Comparison of ENCODE assay signal across 8 cellular contexts in genomic region chr19:57280165-57280912, GRCh38. TPM values are rescaled to one million over a fixed set of nuclear protein-coding genes. Genes with fewer than 3 reads are reported as not detected.
DNase-seq lines count a peak whose midpoint lies in the region; ATAC-seq and TF ChIP-seq lines count a peak whose summit lies in the region.

TSS of gene ZNF460 (plus strand) at chr19:57280485. CDS start at chr19:57280807, 322 bp downstream.

- peak within 1 kb of the TSS; percentile 68 for H3K4me3 ChIP-seq in GM23338
- peak within 1 kb of the TSS; percentile 64 for H3K4me3 ChIP-seq in fibroblast of mammary gland (ENCODE audit: control insufficient read depth, low read depth, low read length)

- no peaks in the 10 kb centered on the region for H3K9me2 ChIP-seq in GM23338 (ENCODE audit: insufficient read depth)

- peaks cover 40% of the 10 kb centered on the region for H3K36me3 Mint-ChIP-seq in GM23338 (ENCODE audit: low read depth)
- H3K36me3 Mint-ChIP-seq in activated T-helper 1 cell treated with anti-CD3 and anti-CD28 coated beads, Interleukin-12 subunit alpha, Interleukin-12 subunit beta, Interleukin-2, Interleukin-4 antibody, amounts not matched to agents 30 ng/mL and 10 ng/mL and 1 ng/mL, durations not matched to agents 14 hours and 24 hours and 36 hours (ENCODE audit: low read depth), result peaks cover 30% of the 10 kb centered on the region
- peaks cover 5 to 40% (median 37%) of the 10 kb centered on the region in 3 donors for H3K36me3 Mint-ChIP-seq in naive thymus-derived CD8-positive, alpha-beta T cell

- peak; percentile 93 for ATAC-seq in GM23338
- peak; percentile 90 to 92 for ATAC-seq in naive thymus-derived CD8-positive, alpha-beta T cell

- TF ChIP-seq CTCF in GM23338 (conservative IDR thresholded peaks at IDR 0.05; ENCODE audit: low read depth in 2 of 2) (no peak), fibroblast of mammary gland (conservative IDR thresholded peaks at IDR 0.05; ENCODE audit: control insufficient read depth, insufficient read depth, low read depth, low read length) (no peak)

- H3K27me3 ChIP-seq in GM23338 (ENCODE audit: insufficient read depth), result no peaks in the 10 kb centered on the region

- POLR2A ChIA-PET in naive thymus-derived CD8-positive, alpha-beta T cell (lab: Charles Lee), result interaction anchor here (1.1 to 1.8 kb wide), 2 partner anchors 40 to 71 kb away, joined by 5 to 11 read pairs; partner anchors contain the start of genes ZNF304 and ZNF805

- peaks cover 49% of the 10 kb centered on the region for H3K79me2 ChIP-seq in GM23338 (replicated peaks; ENCODE audit: insufficient read depth)

- H3K4me1 Mint-ChIP-seq in GM23338, result peaks cover 11% of the 10 kb centered on the region
- H3K4me1 Mint-ChIP-seq in activated T-helper 1 cell treated with anti-CD3 and anti-CD28 coated beads, Interleukin-12 subunit alpha, Interleukin-12 subunit beta, Interleukin-2, Interleukin-4 antibody, amounts not matched to agents 30 ng/mL and 10 ng/mL and 1 ng/mL, durations not matched to agents 14 hours and 24 hours and 36 hours (ENCODE audit: low read depth), result peaks cover 29% of the 10 kb centered on the region
- peaks cover 20 to 39% (median 32%) of the 10 kb centered on the region in 4 donors for H3K4me1 Mint-ChIP-seq in naive thymus-derived CD8-positive, alpha-beta T cell

- DNase-seq in Daoy (ENCODE audit: low read depth), result peak; percentile 98
- DNase-seq in GM23338 (ENCODE audit: low spot score), result peak; percentile 99
- DNase-seq in Kasumi-1 (lab: John Stamatoyannopoulos, UW), result peak; percentile 95 to 96
- DNase-seq in RKO (ENCODE audit: low spot score), result peak; percentile 97
- DNase-seq in activated T-helper 1 cell treated with anti-CD3 and anti-CD28 coated beads, Interleukin-12 subunit alpha, Interleukin-12 subunit beta, Interleukin-2, Interleukin-4 antibody, amounts not matched to agents 30 ng/mL and 10 ng/mL and 1 ng/mL, durations not matched to agents 14 hours and 24 hours and 36 hours (ENCODE audit: low spot score), result peak; percentile 95
- peak; percentile 97 for DNase-seq in fibroblast of mammary gland (ENCODE audit: low read depth)
- peak; percentile 92 to 99 (median 96) for DNase-seq in naive thymus-derived CD8-positive, alpha-beta T cell
- peak; percentile 90 to 96 (median 94) for DNase-seq in stimulated activated naive CD4-positive, alpha-beta T cell (lab: John Stamatoyannopoulos, UW)

- H4K20me1 ChIP-seq in GM23338 (replicated peaks; ENCODE audit: insufficient read depth), result peaks cover 30% of the 10 kb centered on the region

- H3K9me3 Mint-ChIP-seq in GM23338, result no peaks in the 10 kb centered on the region; the same call in 2 of the 3 replicates
- H3K9me3 Mint-ChIP-seq in activated T-helper 1 cell treated with anti-CD3 and anti-CD28 coated beads, Interleukin-12 subunit alpha, Interleukin-12 subunit beta, Interleukin-2, Interleukin-4 antibody, amounts not matched to agents 30 ng/mL and 10 ng/mL and 1 ng/mL, durations not matched to agents 14 hours and 24 hours and 36 hours, result peaks cover 10% of the 10 kb centered on the region
- peaks cover 0 to 9% (median 0%) of the 10 kb centered on the region in 9 donors for H3K9me3 Mint-ChIP-seq in naive thymus-derived CD8-positive, alpha-beta T cell

- peak within 1 kb of the TSS; percentile 99 for H3K27ac ChIP-seq in GM23338 (ENCODE audit: low read depth)

- peak within 1 kb of the TSS; percentile 100 for H3K4me2 ChIP-seq in GM23338

- H3K36me3 ChIP-seq in GM23338 (ENCODE audit: insufficient read depth), result peaks cover 11% of the 10 kb centered on the region

- H3K27me3 Mint-ChIP-seq in GM23338 (ENCODE audit: insufficient read depth, low read depth, poor library complexity), result peaks cover 9% of the 10 kb centered on the region
- peaks cover 2% of the 10 kb centered on the region for H3K27me3 Mint-ChIP-seq in activated T-helper 1 cell treated with anti-CD3 and anti-CD28 coated beads, Interleukin-12 subunit alpha, Interleukin-12 subunit beta, Interleukin-2, Interleukin-4 antibody, amounts not matched to agents 30 ng/mL and 10 ng/mL and 1 ng/mL, durations not matched to agents 14 hours and 24 hours and 36 hours (ENCODE audit: insufficient read depth)
- H3K27me3 Mint-ChIP-seq in naive thymus-derived CD8-positive, alpha-beta T cell, result no peaks in the 10 kb centered on the region

- no peaks in the 10 kb centered on the region for H3F3A ChIP-seq in GM23338 (replicated peaks; ENCODE audit: low read depth)

- no peak within 1 kb of the TSS for H3K27ac Mint-ChIP-seq in GM23338
- no peak within 1 kb of the TSS for H3K27ac Mint-ChIP-seq in activated T-helper 1 cell treated with anti-CD3 and anti-CD28 coated beads, Interleukin-12 subunit alpha, Interleukin-12 subunit beta, Interleukin-2, Interleukin-4 antibody, amounts not matched to agents 30 ng/mL and 10 ng/mL and 1 ng/mL, durations not matched to agents 14 hours and 24 hours and 36 hours
- no peak within 1 kb of the TSS for H3K27ac Mint-ChIP-seq in naive thymus-derived CD8-positive, alpha-beta T cell

- intact Hi-C loops in activated T-helper 1 cell treated with anti-CD3 and anti-CD28 coated beads, Interleukin-12 subunit alpha, Interleukin-12 subunit beta, Interleukin-2, Interleukin-4 antibody, amounts not matched to agents 30 ng/mL and 10 ng/mL and 1 ng/mL, durations not matched to agents 14 hours and 24 hours and 36 hours (cut with micrococcal nuclease), result loop anchor here (1.0 to 10.0 kb wide), 9 partner anchors 40 to 1024 kb away; partner anchors contain the start of genes ERVK3-1, TRAPPC2B, ZNF17 and ZNF264

- H3K4me1 ChIP-seq in GM23338 (ENCODE audit: insufficient read depth), result peaks cover 13% of the 10 kb centered on the region

- no peak within 1 kb of the TSS for H3K4me3 Mint-ChIP-seq in GM23338
- H3K4me3 Mint-ChIP-seq in activated T-helper 1 cell treated with anti-CD3 and anti-CD28 coated beads, Interleukin-12 subunit alpha, Interleukin-12 subunit beta, Interleukin-2, Interleukin-4 antibody, amounts not matched to agents 30 ng/mL and 10 ng/mL and 1 ng/mL, durations not matched to agents 14 hours and 24 hours and 36 hours, result no peak within 1 kb of the TSS
- H3K4me3 Mint-ChIP-seq in naive thymus-derived CD8-positive, alpha-beta T cell, result no peak within 1 kb of the TSS

- 0 out of 2 replicates have a peak within 1 kb of the TSS, but pooled peaks have one; percentile 74 for H2AFZ ChIP-seq in GM23338

RNA-seq across cellular contexts. Expression of gene ZNF460, which starts in this region (rescaled TPM):
- 19.8 and 23.3 TPM in 2 replicates for total RNA-seq in Daoy (2014; rRNA removed; shearing (Covaris generic))
- total RNA-seq in GM23338 (2014; rRNA removed; shearing (Covaris generic)), result 79.6 and 81.7 TPM in 2 replicates
- 3.0 and 3.4 TPM in 2 replicates for polyA plus RNA-seq in GM23338 (2016; fragmentation: Nextera tagmentation; extraction: Ambion mirVana)
- total RNA-seq in activated T-helper 1 cell treated with anti-CD3 and anti-CD28 coated beads, Interleukin-12 subunit alpha, Interleukin-12 subunit beta, Interleukin-2, Interleukin-4 antibody, amounts not matched to agents 30 ng/mL and 10 ng/mL and 1 ng/mL, durations not matched to agents 14 hours and 24 hours and 36 hours, result 41.4 and 47.7 TPM in 2 replicates
- total RNA-seq in naive thymus-derived CD8-positive, alpha-beta T cell, result 10 to 100 TPM; 74.4 to 85.3 TPM
- 1 to 10 TPM; 5.4 to 9.4 (median 6.0) TPM for polyA plus RNA-seq in naive thymus-derived CD8-positive, alpha-beta T cell

Comparison
In these comparisons a context has a peak if more than half of its experiments do, and no peak if none do; other contexts are left out.
1. Peak in every context shown above with its lines: DNase-seq, ATAC-seq, H3K4me3 ChIP-seq and H3K27ac ChIP-seq.